1 cellular context compared by ENCODE assay signal in the genomic region with DNA sequence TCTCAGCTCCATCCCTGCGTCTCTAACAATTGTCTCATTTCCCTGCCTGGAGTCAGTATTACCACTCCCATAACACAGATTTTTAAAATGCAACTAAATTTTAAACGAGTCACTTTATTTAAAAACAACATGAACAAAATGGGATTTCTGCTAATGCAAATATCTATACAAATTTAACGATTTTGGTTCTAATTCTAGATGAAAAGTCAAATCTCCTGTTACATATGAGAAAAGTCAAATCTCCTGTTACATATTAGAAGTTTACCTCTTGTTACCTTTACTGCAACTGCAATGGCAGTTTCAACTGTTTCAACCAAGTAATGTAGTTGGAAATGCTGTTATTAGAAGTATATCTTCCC.
TF ChIP-seq lines count a peak whose summit lies in the region.

No MANE protein-coding gene starts in this region.

TF ChIP-seq in H1, 55 proteins besides CTCF, POLR2A, EP300 and RAD21:
- TF ChIP-seq GTF2F1 (IDR thresholded peaks at IDR 0.05; ENCODE audit: borderline replicate concordance, low read depth, low read length): no peak
- 0 out of 2 replicates have a peak, but pooled peaks have one; percentile 30 for TF ChIP-seq EGR1 (IDR thresholded peaks at IDR 0.05; ENCODE audit: borderline replicate concordance, low read depth, low read length)
- TF ChIP-seq GABPA (IDR thresholded peaks at IDR 0.05; ENCODE audit: borderline replicate concordance, insufficient read depth, low read length): no peak
